ENCODE assay signal across 8 cellular contexts in the genomic region with DNA sequence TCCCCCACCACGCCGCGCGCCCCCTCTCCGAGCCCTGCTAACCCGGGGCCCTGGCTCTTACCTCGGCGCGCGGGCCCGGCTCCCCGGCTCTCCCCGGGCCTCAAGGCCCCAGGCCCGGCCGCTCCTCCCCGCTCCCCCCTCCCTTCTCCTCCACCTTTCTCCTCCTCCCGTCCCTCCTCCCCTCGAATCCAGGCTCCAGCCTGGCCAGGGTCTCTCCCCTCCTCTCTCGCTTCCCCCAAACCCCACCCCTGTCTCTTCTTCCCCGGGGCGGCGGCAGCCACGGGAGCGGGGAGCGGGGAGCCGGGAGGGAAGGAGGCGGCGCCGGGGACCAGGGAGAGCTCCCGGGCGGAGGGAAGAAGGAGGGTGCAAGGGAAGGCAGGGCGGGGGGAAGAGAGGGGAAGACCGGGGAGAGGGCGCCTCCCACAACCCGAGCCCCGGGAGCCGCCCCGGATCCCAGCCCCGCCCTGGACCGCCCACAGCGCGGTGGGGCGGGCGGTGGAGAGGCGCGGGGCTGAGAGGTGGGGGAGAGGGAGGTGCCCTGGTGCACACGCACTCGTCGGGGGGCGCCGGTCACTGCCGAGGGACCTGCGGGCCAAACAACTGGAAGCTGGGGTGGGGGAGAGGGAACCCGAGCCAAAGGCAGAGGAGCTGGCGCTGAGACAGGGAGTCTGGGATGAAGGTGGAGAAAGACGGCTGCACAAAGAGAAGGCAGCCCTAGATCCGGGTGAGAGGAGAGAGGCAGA. TPM values are rescaled to one million over a fixed set of nuclear protein-coding genes. Genes with fewer than 3 reads are reported as not detected.
A peak's percentile ranks its signal among the peaks of the same experiment; 100 is the strongest.
DNase-seq lines count a peak whose midpoint lies in the region; ATAC-seq and TF ChIP-seq lines count a peak whose summit lies in the region.

Gene GABBR1 (minus strand): TSS at position 395 of the 743 bp plus-strand sequence. CDS start 798 bp downstream, outside the sequence.

- CTCF ChIA-PET in GM10248 (lab: Yijun Ruan, JAX) = interaction anchor here (1.0 to 2.6 kb wide), 4 partner anchors 11 to 21 kb away, joined by 3 to 17 read pairs (median 9); no protein-coding TSS in a partner anchor

- intact Hi-C loops in breast epithelium (cut with DNase I; ENCODE audit: low total_unique reads) = no loop called here

- TF ChIP-seq CTCF in GM10248 (IDR thresholded peaks at IDR 0.05; ENCODE audit: control extremely low read depth, extremely low read depth, low read depth, missing control alignments) = no peak
- no peak for TF ChIP-seq CTCF in WI38 (IDR thresholded peaks at IDR 0.05; ENCODE audit: low read depth, low read length)
- TF ChIP-seq CTCF in breast epithelium (IDR thresholded peaks at IDR 0.05) = no peak

- H3K9me3 ChIP-seq in breast epithelium (no peaks in the 10 kb centered on the region), iPS-20b (ENCODE audit: insufficient read depth, low read depth, low read length) (no peaks in the 10 kb centered on the region)

- H3K4me1 ChIP-seq in breast epithelium = peaks cover 6 to 11% of the 10 kb centered on the region in 2 donors
- peaks cover 35% of the 10 kb centered on the region; the same call in 1 of the 2 replicates for H3K4me1 ChIP-seq in iPS-20b (ENCODE audit: insufficient read depth, low read length)

- H3K27ac ChIP-seq in breast epithelium (peak within 1 kb of the TSS; percentile 85 to 94), iPS-20b (ENCODE audit: low read length) (peak within 1 kb of the TSS; percentile 89), skin epidermis (peak within 1 kb of the TSS; percentile 16 to 92 (median 77))

- peak within 1 kb of the TSS; percentile 90 for H3K9ac ChIP-seq in iPS-20b (ENCODE audit: low read depth, low read length)

- peak; percentile 13 for TF ChIP-seq POLR2A in breast epithelium (IDR thresholded peaks at IDR 0.05)

- H3K36me3 ChIP-seq in breast epithelium = no peaks in the 10 kb centered on the region
- peaks cover 13% of the 10 kb centered on the region; the same call in 1 of the 2 replicates for H3K36me3 ChIP-seq in iPS-20b (ENCODE audit: insufficient read depth, low read depth, low read length)

- H3K4me3 ChIP-seq in WI38 (ENCODE audit: low read depth, low read length) = peak within 1 kb of the TSS; percentile 72
- H3K4me3 ChIP-seq in breast epithelium = peak within 1 kb of the TSS; percentile 65 to 94 (median 86)
- peak within 1 kb of the TSS; percentile 81 for H3K4me3 ChIP-seq in iPS-20b (ENCODE audit: low read length)
- H3K4me3 ChIP-seq in skin epidermis = peak within 1 kb of the TSS; percentile 47 to 91 (median 75)

- POLR2A ChIA-PET in GM10248 (lab: Yijun Ruan, JAX) = interaction anchor here (0.6 kb wide), 1 partner anchor 116 kb away, joined by 6 read pairs; no protein-coding TSS in a partner anchor

- ATAC-seq in HG02970 (IDR thresholded peaks at IDR 0.05; ENCODE audit: low FRiP score, unreplicated experiment) (peak; percentile 41), HG02981 (IDR thresholded peaks at IDR 0.05; ENCODE audit: unreplicated experiment) (no peak)

- DNase-seq in GM10248 (ENCODE audit: extremely low spot score) = peak; percentile 93
- DNase-seq in NCI-H2171 treated with DMSO at 0.1 percent for 48 hours (lab: John Stamatoyannopoulos, UW) = peak; percentile 88
- peak; percentile 87 to 89 for DNase-seq in breast epithelium (ENCODE audit: low spot score in 2 of 2)

- no peaks in the 10 kb centered on the region for H3K27me3 ChIP-seq in breast epithelium
- H3K27me3 ChIP-seq in iPS-20b (ENCODE audit: insufficient read depth, low read length) = no peaks in the 10 kb centered on the region

RNA-seq across cellular contexts. Expression of gene GABBR1, which starts in this region (rescaled TPM):
- total RNA-seq in breast epithelium = 10 to 100 TPM; 26.1 to 49.2 (median 48.4) TPM
